In the genomic region with DNA sequence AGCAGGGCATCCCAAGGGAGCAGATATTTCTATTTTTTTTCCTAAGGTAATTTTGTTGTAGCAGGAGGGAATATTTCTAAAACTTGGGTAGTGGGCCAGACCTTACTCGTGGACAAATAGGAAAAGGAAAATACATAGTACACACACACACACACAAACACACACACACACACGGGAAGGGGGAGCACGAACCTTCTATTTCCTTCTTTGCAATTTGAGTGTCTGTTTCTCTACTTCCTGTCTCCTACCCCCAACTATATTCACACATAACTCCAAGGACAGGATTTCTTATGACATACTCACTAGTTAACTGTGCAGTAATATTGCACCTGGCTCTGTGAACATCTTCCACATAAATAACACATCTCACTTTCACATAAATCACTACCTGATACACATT, we compare ENCODE assay signal across 8 cellular contexts. TPM values are rescaled to one million over a fixed set of nuclear protein-coding genes. Genes with fewer than 3 reads are reported as not detected.
DNase-seq lines count a peak whose midpoint lies in the region; ATAC-seq, FAIRE-seq and TF ChIP-seq lines count a peak whose summit lies in the region.

No MANE protein-coding gene starts in this region.

- POLR2A ChIA-PET in naive thymus-derived CD8-positive, alpha-beta T cell (lab: Charles Lee) = interaction anchor here (0.6 to 2.1 kb wide), 6 partner anchors 8 to 298 kb away, joined by 3 to 9 read pairs (median 4); a partner anchor contains a TSS

- H3K27ac ChIP-seq in KMS-11 (peak overlapping the region; percentile 36; the same call in 1 of the 2 replicates), mammary epithelial cell (ENCODE audit: insufficient read depth, low read depth, low read length) (no peak overlapping the region), small intestine (ENCODE audit: low read depth in 1 of 2, low read length in 1 of 2) (peak overlapping the region in 1 of 2 donors; percentile 84)

- CTCF ChIA-PET in mammary epithelial cell (lab: Charles Lee; ENCODE audit: low non-redundant PET) = no interaction called here

- H3K4me2 ChIP-seq in KMS-11 (peak overlapping the region; percentile 79), mammary epithelial cell (ENCODE audit: insufficient read depth, low read depth, low read length) (peak overlapping the region; percentile 89)

- no peaks in the 10 kb centered on the region for H3K27me3 Mint-ChIP-seq in naive thymus-derived CD8-positive, alpha-beta T cell

- H3K27me3 ChIP-seq in KMS-11 (ENCODE audit: insufficient read depth, low read depth) (no peaks in the 10 kb centered on the region), mammary epithelial cell (ENCODE audit: insufficient read depth, low read length) (no peaks in the 10 kb centered on the region), small intestine (ENCODE audit: control insufficient read depth in 2 of 2, insufficient read depth in 2 of 2, low read length in 2 of 2) (no peaks in the 10 kb centered on the region)

- in situ Hi-C loops in mammary epithelial cell (cut with MboI; ENCODE audit: low sequenced_read_pairs in 2 of 2) = no loop called here

- no peak for FAIRE-seq in small intestine (lab: Jason Lieb, UNC)

- peak overlapping the region; percentile 83 to 97 (median 94) for H3K4me3 Mint-ChIP-seq in naive thymus-derived CD8-positive, alpha-beta T cell

- no peak for ATAC-seq in naive thymus-derived CD8-positive, alpha-beta T cell
- ATAC-seq in GM19023 (IDR thresholded peaks at IDR 0.05; ENCODE audit: unreplicated experiment) = no peak

- dilution Hi-C loops in mammary epithelial cell (cut with HindIII; ENCODE audit: low sequenced_read_pairs) = loop anchor here (5.0 kb wide), 1 partner anchor 52 kb away; no protein-coding TSS in a partner anchor

- H3K9me3 ChIP-seq in mammary epithelial cell (replicated peaks; ENCODE audit: insufficient read depth, low read length) = no peaks in the 10 kb centered on the region
- H3K9me3 ChIP-seq in small intestine (ENCODE audit: control insufficient read depth, low read depth) = no peaks in the 10 kb centered on the region

- H3K4me1 ChIP-seq in KMS-11 (ENCODE audit: low read depth, poor library complexity, severe bottlenecking) (peaks cover 48% of the 10 kb centered on the region), mammary epithelial cell (ENCODE audit: insufficient read depth, low read length) (peaks cover 57% of the 10 kb centered on the region), small intestine (ENCODE audit: control insufficient read depth in 2 of 2, insufficient read depth in 1 of 2, low read depth in 1 of 2, low read length in 1 of 2) (peaks cover 4 to 18% of the 10 kb centered on the region in 2 donors)

- no peaks in the 10 kb centered on the region for H3K9me3 Mint-ChIP-seq in naive thymus-derived CD8-positive, alpha-beta T cell

- peaks cover 0 to 11% (median 2%) of the 10 kb centered on the region in 3 donors for H3K36me3 Mint-ChIP-seq in naive thymus-derived CD8-positive, alpha-beta T cell

- WGBS in mammary epithelial cell (ENCODE audit: low coverage, missing lambda C conversion rate) = 25% methylated on average over 3 of the region's 3 CpGs
- 3 to 14% (median 6%) methylated on average over 3 of the region's 3 CpGs for WGBS in small intestine, 3 donors

- no peak overlapping the region for H2AFZ ChIP-seq in KMS-11 (ENCODE audit: low read depth)
- no peak overlapping the region for H2AFZ ChIP-seq in mammary epithelial cell (ENCODE audit: low read depth, low read length)

- TF ChIP-seq CTCF in KMS-11 (conservative IDR thresholded peaks at IDR 0.05; ENCODE audit: low read depth, low read length) (no peak), mammary epithelial cell (conservative IDR thresholded peaks at IDR 0.05 in 1 of 2, IDR thresholded peaks at IDR 0.05 in 1 of 2; ENCODE audit: extremely low read depth in 1 of 2, insufficient read depth in 1 of 2, low read depth in 1 of 2, low read length in 2 of 2) (no peak)

- no TSS peak for BruUV-seq in mammary epithelial cell (replicated peaks; lab: Mats Ljungman, UMichigan)

- H3K4me1 Mint-ChIP-seq in naive thymus-derived CD8-positive, alpha-beta T cell = peaks cover 32 to 82% (median 70%) of the 10 kb centered on the region in 4 donors

- H4K20me1 ChIP-seq in KMS-11 (ENCODE audit: insufficient read depth) (no peaks in the 10 kb centered on the region; the same call in 1 of the 2 replicates), mammary epithelial cell (ENCODE audit: insufficient read depth, low read length) (no peaks in the 10 kb centered on the region)

- H3K79me2 ChIP-seq in KMS-11 (ENCODE audit: insufficient read depth, low read depth) (peaks cover 74% of the 10 kb centered on the region), mammary epithelial cell (ENCODE audit: insufficient read depth, low read length) (peaks cover 93% of the 10 kb centered on the region)

- H3K4me3 ChIP-seq in KMS-11 (IDR thresholded peaks at IDR 0.05; ENCODE audit: insufficient read depth, low read depth, low read length) (no peak overlapping the region), mammary epithelial cell (replicated peaks in 1 of 3; ENCODE audit: insufficient read depth in 1 of 3, low read depth in 2 of 3, low read length in 3 of 3) (no peak overlapping the region), small intestine (ENCODE audit: low read depth in 1 of 2, low read length in 2 of 2) (no peak overlapping the region)

- intact Hi-C loops in mammary epithelial cell (cut with micrococcal nuclease) = loop anchor here (5.0 kb wide), 1 partner anchor 37 kb away; a partner anchor contains a TSS

- peak overlapping the region; percentile 77 to 99 (median 95) for H3K27ac Mint-ChIP-seq in naive thymus-derived CD8-positive, alpha-beta T cell

- DNase-seq in Ammon's horn (ENCODE audit: low spot score) (peak; percentile 24), mammary epithelial cell (no peak), small intestine (no peak), AG20443 (ENCODE audit: low spot score) (no peak), COLO668 (lab: John Stamatoyannopoulos, UW; ENCODE audit: unreplicated experiment) (no peak)
- DNase-seq in naive thymus-derived CD8-positive, alpha-beta T cell = no peak

- H3K36me3 ChIP-seq in KMS-11 (ENCODE audit: insufficient read depth) (no peaks in the 10 kb centered on the region; the same call in 1 of the 2 replicates), mammary epithelial cell (ENCODE audit: insufficient read depth, low read length) (peaks cover 11% of the 10 kb centered on the region), small intestine (ENCODE audit: control insufficient read depth in 2 of 2, insufficient read depth in 2 of 2, low read length in 2 of 2) (peaks cover 2 to 3% of the 10 kb centered on the region in 2 donors)

- H3K9ac ChIP-seq in KMS-11 = peak overlapping the region; percentile 61; the same call in 1 of the 2 replicates
- no peak overlapping the region for H3K9ac ChIP-seq in mammary epithelial cell (ENCODE audit: insufficient read depth, low read length)

RNA-seq across cellular contexts. Expression of a gene that starts 4.4 kb away (rescaled TPM):
- 10 to 100 TPM; 54.3 to 77.1 TPM for total RNA-seq in mammary epithelial cell
- 83.6 TPM for polyA plus RNA-seq in mammary epithelial cell
- 192 TPM for polyA minus RNA-seq in mammary epithelial cell
- total RNA-seq in naive thymus-derived CD8-positive, alpha-beta T cell = 100 to 1,000 TPM; 149 to 156 TPM
- 10 to 100 TPM; 29.2 to 45.1 (median 40.7) TPM for polyA plus RNA-seq in naive thymus-derived CD8-positive, alpha-beta T cell
- 10 to 100 TPM; 11.9 to 21.7 (median 11.9) TPM for polyA plus RNA-seq in small intestine

RNA-seq across cellular contexts. Expression of a gene that starts 17.1 kb away (rescaled TPM):
- 10 to 100 TPM; 14.5 to 69.0 TPM for total RNA-seq in mammary epithelial cell
- polyA plus RNA-seq in mammary epithelial cell (27.4 TPM), small intestine (10 to 100 TPM in 1 of 3 donors, 1 to 10 TPM in 2; 4.5 to 15.5 (median 8.4) TPM)
- polyA minus RNA-seq in mammary epithelial cell = 88.8 TPM
- total RNA-seq in naive thymus-derived CD8-positive, alpha-beta T cell = 10 to 100 TPM; 42.4 to 45.1 TPM
- polyA plus RNA-seq in naive thymus-derived CD8-positive, alpha-beta T cell = 10 to 100 TPM in 2 of 3 donors, 1 to 10 TPM in 1; 6.2 to 23.7 (median 13.5) TPM

RNA-seq across cellular contexts. Expression of a gene that starts 36.4 kb away (rescaled TPM):
- total RNA-seq in mammary epithelial cell = 100 to 1,000 TPM in 1 of 2 donors, 10 to 100 TPM in 1; 51.2 to 116 TPM
- polyA plus RNA-seq in mammary epithelial cell = 170 TPM
- polyA minus RNA-seq in mammary epithelial cell = 74.5 TPM
- total RNA-seq in naive thymus-derived CD8-positive, alpha-beta T cell = 10 to 100 TPM; 64.0 to 71.2 TPM
- 10 to 100 TPM; 44.1 to 87.9 (median 74.0) TPM for polyA plus RNA-seq in naive thymus-derived CD8-positive, alpha-beta T cell
- 10 to 100 TPM; 12.7 to 48.9 (median 19.7) TPM for polyA plus RNA-seq in small intestine

RNA-seq across cellular contexts. Expression of a gene that starts 50.6 kb away (rescaled TPM):
- total RNA-seq in mammary epithelial cell = 10 to 100 TPM; 26.8 to 39.3 TPM
- polyA plus RNA-seq in mammary epithelial cell = 23.3 TPM
- 41.6 TPM for polyA minus RNA-seq in mammary epithelial cell
- 10 to 100 TPM; 21.2 to 22.0 TPM for total RNA-seq in naive thymus-derived CD8-positive, alpha-beta T cell
- polyA plus RNA-seq in naive thymus-derived CD8-positive, alpha-beta T cell = 10 to 100 TPM; 14.6 to 22.0 (median 16.8) TPM
- polyA plus RNA-seq in small intestine = 10 to 100 TPM; 13.0 to 13.6 (median 13.4) TPM

RNA-seq across cellular contexts. Expression of a gene that starts 59.8 kb away (rescaled TPM):
- total RNA-seq in mammary epithelial cell = 10 to 100 TPM; 13.8 to 23.2 TPM
- 15.0 TPM for polyA plus RNA-seq in mammary epithelial cell
- polyA minus RNA-seq in mammary epithelial cell = 19.8 TPM
- total RNA-seq in naive thymus-derived CD8-positive, alpha-beta T cell = 10 to 100 TPM; 29.9 to 30.2 TPM
- 10 to 100 TPM; 19.9 to 23.1 (median 21.7) TPM for polyA plus RNA-seq in naive thymus-derived CD8-positive, alpha-beta T cell
- 10 to 100 TPM; 14.1 to 19.1 (median 17.0) TPM for polyA plus RNA-seq in small intestine
